17 cellular contexts compared by ENCODE assay signal in genomic region chr7:44471436-44471835, GRCh38. TPM values are rescaled to one million over a fixed set of nuclear protein-coding genes. Genes with fewer than 3 reads are reported as not detected.
DNase-seq lines count a peak whose midpoint lies in the region; ATAC-seq and TF ChIP-seq lines count a peak whose summit lies in the region.
"Had no signal": no experiment of that assay in that cellular context is flagged by ENCODE, and none has a peak within 500 bp of the region (broad histone marks: within the 10 kb centered on the region; RNA-seq: fewer than 3 reads in every experiment).

No MANE protein-coding gene starts in this region.

- no peaks in the 10 kb centered on the region for H3K9me3 ChIP-seq in CD4-positive, CD25-positive, alpha-beta regulatory T cell (ENCODE audit: control insufficient read depth in 2 of 2, low read length in 2 of 2)
- no peaks in the 10 kb centered on the region for H3K9me3 ChIP-seq in left lung
- H3K9me3 ChIP-seq in colonic mucosa, result no peaks in the 10 kb centered on the region
- H3K9me3 ChIP-seq: A549 had no signal

- peaks cover 86% of the 10 kb centered on the region for H3K36me3 ChIP-seq in CD4-positive, CD25-positive, alpha-beta regulatory T cell (ENCODE audit: control insufficient read depth, insufficient read depth, low read length)
- H3K36me3 ChIP-seq in left lung, result peaks cover 0 to 57% of the 10 kb centered on the region in 2 donors
- no peaks in the 10 kb centered on the region for H3K36me3 ChIP-seq in colonic mucosa

- H3K9ac ChIP-seq in colonic mucosa (ENCODE audit: low read depth in 2 of 2, low read length in 2 of 2), result no peak overlapping the region
- H3K9ac ChIP-seq: KMS-11 had no signal

- no peaks in the 10 kb centered on the region for H3K27me3 ChIP-seq in CD4-positive, CD25-positive, alpha-beta regulatory T cell (ENCODE audit: control insufficient read depth, insufficient read depth, low read length)
- H3K27me3 ChIP-seq in left lung (no peaks in the 10 kb centered on the region), colonic mucosa (no peaks in the 10 kb centered on the region)

- H3K4me1 ChIP-seq in CD4-positive, CD25-positive, alpha-beta regulatory T cell (ENCODE audit: control insufficient read depth, insufficient read depth, low read length, poor library complexity, severe bottlenecking), result peaks cover 16% of the 10 kb centered on the region
- H3K4me1 ChIP-seq in left lung (peaks cover 0 to 16% of the 10 kb centered on the region in 2 donors), colonic mucosa (no peaks in the 10 kb centered on the region)
- H3K4me1 ChIP-seq: A549 had no signal

- no peak for DNase-seq in CD4-positive, CD25-positive, alpha-beta regulatory T cell
- DNase-seq in DMS53 treated with DMSO at 0.1 percent for 48 hours (lab: John Stamatoyannopoulos, UW; ENCODE audit: unreplicated experiment), result peak; percentile 94
- peak; percentile 13 for DNase-seq in NCI-H510A (lab: John Stamatoyannopoulos, UW)
- DNase-seq in left lung, result no peak
- DNase-seq in AG08395 (ENCODE audit: low spot score), result no peak
- no peak for DNase-seq in SK-N-DZ (ENCODE audit: low spot score)
- no peak for DNase-seq in SKM-1 treated with dmso at 0.1 percent for 144 hours (lab: John Stamatoyannopoulos, UW; ENCODE audit: unreplicated experiment)
- DNase-seq in colonic mucosa, result no peak
- DNase-seq: C1 segment of cervical spinal cord, GOT3, NCI-H1105, NCI-H1694, OCI-M1, RPMI8226, SIG-M5 had no signal

- no peak overlapping the region for H3K4me3 Mint-ChIP-seq in CD4-positive, CD25-positive, alpha-beta regulatory T cell

- H3K36me3 Mint-ChIP-seq in CD4-positive, CD25-positive, alpha-beta regulatory T cell, result peaks cover 52% of the 10 kb centered on the region

- H3K27ac Mint-ChIP-seq in CD4-positive, CD25-positive, alpha-beta regulatory T cell, result peak overlapping the region; percentile 15 to 76 (median 43)

- no peaks in the 10 kb centered on the region for H3K9me3 Mint-ChIP-seq in CD4-positive, CD25-positive, alpha-beta regulatory T cell

- H3K27ac ChIP-seq in CD4-positive, CD25-positive, alpha-beta regulatory T cell (ENCODE audit: insufficient read depth, low read length, poor library complexity, severe bottlenecking), result no peak overlapping the region
- no peak overlapping the region for H3K27ac ChIP-seq in left lung
- H3K27ac ChIP-seq in colonic mucosa, result no peak overlapping the region
- H3K27ac ChIP-seq: A549, KMS-11 had no signal

- TF ChIP-seq CTCF in left lung (IDR thresholded peaks at IDR 0.05), result no peak
- no peak for TF ChIP-seq CTCF in colonic mucosa (IDR thresholded peaks at IDR 0.05)

- no peaks in the 10 kb centered on the region for H3K27me3 Mint-ChIP-seq in CD4-positive, CD25-positive, alpha-beta regulatory T cell

- intact Hi-C loops in left lung (cut with DNase I) (no loop called here), colonic mucosa (cut with DNase I) (no loop called here)

- peaks cover 32 to 78% (median 43%) of the 10 kb centered on the region in 4 donors for H3K4me1 Mint-ChIP-seq in CD4-positive, CD25-positive, alpha-beta regulatory T cell

- no peak overlapping the region for H3K4me3 ChIP-seq in CD4-positive, CD25-positive, alpha-beta regulatory T cell (ENCODE audit: low read depth, low read length)
- H3K4me3 ChIP-seq in left lung, result no peak overlapping the region
- no peak overlapping the region for H3K4me3 ChIP-seq in colonic mucosa
- H3K4me3 ChIP-seq: A549 had no signal

- no peak for ATAC-seq in CD4-positive, CD25-positive, alpha-beta regulatory T cell (ENCODE audit: low read depth in 2 of 2)
- peak; percentile 29 for ATAC-seq in left lung
- ATAC-seq: A549 had no signal

RNA-seq across cellular contexts. Expression of gene NUDCD3, which starts 19.0 kb away (rescaled TPM):
- 85.6 TPM for total RNA-seq in CD4-positive, CD25-positive, alpha-beta regulatory T cell
- 10 to 100 TPM; 55.6 to 71.1 (median 66.2) TPM for polyA plus RNA-seq in CD4-positive, CD25-positive, alpha-beta regulatory T cell
- total RNA-seq in left lung (10 to 100 TPM; 90.1 to 93.4 TPM), colonic mucosa (100 to 1,000 TPM in 1 of 2 donors, 10 to 100 TPM in 1; 77.7 to 105 TPM)
- 51.3 and 58.5 TPM in 2 replicates for polyA plus RNA-seq in SK-N-DZ (2014; cell fraction: cytosol; rRNA removed)
- polyA plus RNA-seq in SK-N-DZ (2014; cell fraction: nucleus; rRNA removed), result 20.3 and 36.3 TPM in 2 replicates

Comparison
In these comparisons a context has a peak if more than half of its experiments do, and no peak if none do; other contexts are left out.
1. DNase-seq: peak in DMS53 treated with DMSO at 0.1 percent for 48 hours (single experiment) and NCI-H510A (single experiment); none in CD4-positive, CD25-positive, alpha-beta regulatory T cell (0 of 3), left lung (0 of 2), AG08395 (single experiment), SK-N-DZ (single experiment), SKM-1 treated with dmso at 0.1 percent for 144 hours (single experiment) and colonic mucosa (single experiment).